24 cellular contexts compared by ENCODE assay signal in genomic region chr1:59017501-59018231, GRCh38.
DNase-seq lines count a peak whose midpoint lies in the region; ATAC-seq, FAIRE-seq and TF ChIP-seq lines count a peak whose summit lies in the region.
"Had no signal": no experiment of that assay in that cellular context is flagged by ENCODE, and none has a peak within 500 bp of the region (broad histone marks: within the 10 kb centered on the region; RNA-seq: fewer than 3 reads in every experiment).

No MANE protein-coding gene starts in this region.

- no peaks in the 10 kb centered on the region for H3K79me2 ChIP-seq in mammary epithelial cell (ENCODE audit: insufficient read depth, low read length)
- H3K79me2 ChIP-seq: parathyroid adenoma had no signal

- no peaks in the 10 kb centered on the region for H3K36me3 ChIP-seq in mammary epithelial cell (ENCODE audit: insufficient read depth, low read length)
- H3K36me3 ChIP-seq: stomach had no signal

- no peak overlapping the region for H3K9ac ChIP-seq in mammary epithelial cell (ENCODE audit: insufficient read depth, low read length)
- H3K9ac ChIP-seq: parathyroid adenoma had no signal

- peak; percentile 5 for FAIRE-seq in GM12892 (lab: Jason Lieb, UNC)
- FAIRE-seq: GM18507 had no signal

- 88% methylated on average over 8 of the region's 8 CpGs for WGBS in mammary epithelial cell (ENCODE audit: low coverage, missing lambda C conversion rate)

- peaks cover 31% of the 10 kb centered on the region for H3K4me1 ChIP-seq in mammary epithelial cell (ENCODE audit: insufficient read depth, low read length)

- BruUV-seq in mammary epithelial cell (replicated peaks; lab: Mats Ljungman, UMichigan) = no TSS peak

- no peaks in the 10 kb centered on the region for H3K36me3 Mint-ChIP-seq in nephron (ENCODE audit: low read depth)
- H3K36me3 Mint-ChIP-seq in activated T-cell treated with anti-CD3 and anti-CD28 coated beads, Interleukin-2, amount 50 U/mL, for 72 hours (ENCODE audit: insufficient read depth in 2 of 2) = peaks cover 2 to 5% of the 10 kb centered on the region in 2 donors
- H3K36me3 Mint-ChIP-seq: immature natural killer cell, naive B cell had no signal

- H2AFZ ChIP-seq in mammary epithelial cell (ENCODE audit: low read depth, low read length) = no peak overlapping the region

- ATAC-seq in activated T-cell treated with anti-CD3 and anti-CD28 coated beads, Interleukin-2, amount 50 U/mL, for 72 hours (replicated peaks in 1 of 2) = no peak
- ATAC-seq: Panc1 had no signal

- H4K20me1 ChIP-seq in mammary epithelial cell (ENCODE audit: insufficient read depth, low read length) = no peaks in the 10 kb centered on the region

- DNase-seq in GM12892 (ENCODE audit: insufficient read length) = no peak
- peak; percentile 96 for DNase-seq in NCI-H82 (lab: John Stamatoyannopoulos, UW)
- peak; percentile 28 for DNase-seq in mammary epithelial cell
- no peak for DNase-seq in NCI-H2171 (lab: John Stamatoyannopoulos, UW)
- DNase-seq in activated T-cell treated with anti-CD3 and anti-CD28 coated beads, Interleukin-2, amount 50 U/mL, for 72 hours = no peak
- DNase-seq in KBM-7 = no peak
- DNase-seq: activated CD4-positive, alpha-beta T cell treated with anti-CD3 and anti-CD28 coated beads for 1 hour; DMS79 treated with DMSO at 0.1 percent for 48 hours; effector CD4-positive, alpha-beta T cell; Karpas-422; naive B cell; NCI-H1436 treated with DMSO at 0.1 percent for 48 hours; NCI-H2171 treated with DMSO at 0.1 percent for 48 hours; NCI-H69; stimulated activated CD4-positive, alpha-beta T cell treated with anti-CD3 and anti-CD28 coated beads, Interleukin-2, amount 100 ng/mL, for 48 hours; stomach; T-helper 9 cell had no signal

- no peaks in the 10 kb centered on the region for H3K27me3 ChIP-seq in mammary epithelial cell (ENCODE audit: insufficient read depth, low read length)
- H3K27me3 ChIP-seq: stomach had no signal

- H3K4me1 Mint-ChIP-seq in nephron = peaks cover 64% of the 10 kb centered on the region
- H3K4me1 Mint-ChIP-seq in activated T-cell treated with anti-CD3 and anti-CD28 coated beads, Interleukin-2, amount 50 U/mL, for 72 hours (ENCODE audit: low read depth) = peaks cover 54% of the 10 kb centered on the region

- no peaks in the 10 kb centered on the region for H3K9me3 ChIP-seq in mammary epithelial cell (replicated peaks; ENCODE audit: insufficient read depth, low read length)
- H3K9me3 ChIP-seq: stomach had no signal

- no peaks in the 10 kb centered on the region for H3K9me3 Mint-ChIP-seq in nephron
- H3K9me3 Mint-ChIP-seq in activated T-cell treated with anti-CD3 and anti-CD28 coated beads, Interleukin-2, amount 50 U/mL, for 72 hours = peaks cover 5% of the 10 kb centered on the region in 2 donors
- H3K9me3 Mint-ChIP-seq: immature natural killer cell, type B pancreatic cell had no signal

- no peak for TF ChIP-seq POLR2A in GM12892 (IDR thresholded peaks at IDR 0.05; ENCODE audit: low read depth, low read length)

- CTCF ChIA-PET in mammary epithelial cell (lab: Charles Lee; ENCODE audit: low non-redundant PET) = no interaction called here

- H3K27ac ChIP-seq in mammary epithelial cell (ENCODE audit: insufficient read depth, low read depth, low read length) = no peak overlapping the region
- H3K27ac ChIP-seq: stomach had no signal

- H3K4me2 ChIP-seq in mammary epithelial cell (ENCODE audit: insufficient read depth, low read depth, low read length) = no peak overlapping the region

- in situ Hi-C loops in mammary epithelial cell (cut with MboI; ENCODE audit: low sequenced_read_pairs in 2 of 2) = no loop called here
- in situ Hi-C loops in KBM-7 (cut with MboI; ENCODE audit: low pct_unique_long_range_greater_than_20kb, low sequenced_read_pairs) = no loop called here

- intact Hi-C loops in mammary epithelial cell (cut with micrococcal nuclease) = no loop called here

- no peak overlapping the region for H3K4me3 ChIP-seq in mammary epithelial cell (replicated peaks in 1 of 3; ENCODE audit: insufficient read depth in 1 of 3, low read depth in 2 of 3, low read length in 3 of 3)
- H3K4me3 ChIP-seq: stomach had no signal

- TF ChIP-seq CTCF in mammary epithelial cell (conservative IDR thresholded peaks at IDR 0.05 in 1 of 2, IDR thresholded peaks at IDR 0.05 in 1 of 2; ENCODE audit: extremely low read depth in 1 of 2, insufficient read depth in 1 of 2, low read depth in 1 of 2, low read length in 2 of 2) (no peak), nephron (IDR thresholded peaks at IDR 0.05; ENCODE audit: unreplicated experiment in 3 of 3) (no peak)

- dilution Hi-C loops in mammary epithelial cell (cut with HindIII; ENCODE audit: low sequenced_read_pairs) = no loop called here

- H3K27me3 Mint-ChIP-seq in nephron (ENCODE audit: low read depth) = peaks cover 6% of the 10 kb centered on the region
- H3K27me3 Mint-ChIP-seq in activated T-cell treated with anti-CD3 and anti-CD28 coated beads, Interleukin-2, amount 50 U/mL, for 72 hours (ENCODE audit: low read depth) = no peaks in the 10 kb centered on the region
- H3K27me3 Mint-ChIP-seq: central memory CD8-positive, alpha-beta T cell; naive B cell; type B pancreatic cell had no signal

- peak overlapping the region in 2 of 3 experiments; percentile 2 to 27 for H3K27ac Mint-ChIP-seq in nephron
- H3K27ac Mint-ChIP-seq in activated T-cell treated with anti-CD3 and anti-CD28 coated beads, Interleukin-2, amount 50 U/mL, for 72 hours = no peak overlapping the region
- H3K27ac Mint-ChIP-seq: type B pancreatic cell had no signal

- H3K4me3 Mint-ChIP-seq in nephron = no peak overlapping the region
- no peak overlapping the region for H3K4me3 Mint-ChIP-seq in activated T-cell treated with anti-CD3 and anti-CD28 coated beads, Interleukin-2, amount 50 U/mL, for 72 hours
- H3K4me3 Mint-ChIP-seq: type B pancreatic cell had no signal

Comparison
In these comparisons a context has a peak if more than half of its experiments do, and no peak if none do; other contexts are left out.
1. DNase-seq: peak in NCI-H82 (single experiment) and mammary epithelial cell (single experiment); none in GM12892 (single experiment), NCI-H2171 (single experiment), activated T-cell treated with anti-CD3 and anti-CD28 coated beads, Interleukin-2, amount 50 U/mL, for 72 hours (0 of 2) and KBM-7 (single experiment).